Comparison of ENCODE assay signal across 25 cellular contexts in genomic region chr15:83999396-84000120, GRCh38.
DNase-seq lines count a peak whose midpoint lies in the region; ATAC-seq and TF ChIP-seq lines count a peak whose summit lies in the region.
"Had no signal": no experiment of that assay in that cellular context is flagged by ENCODE, and none has a peak within 500 bp of the region (broad histone marks: within the 10 kb centered on the region; RNA-seq: fewer than 3 reads in every experiment).

No MANE protein-coding gene starts in this region.

- no peak overlapping the region for H3K4me3 Mint-ChIP-seq in activated T-helper 1 cell treated with anti-CD3 and anti-CD28 coated beads, Interleukin-12 subunit alpha, Interleukin-12 subunit beta, Interleukin-2, Interleukin-4 antibody, amounts not matched to agents 30 ng/mL and 10 ng/mL and 1 ng/mL, durations not matched to agents 14 hours and 24 hours and 36 hours
- H3K4me3 Mint-ChIP-seq: activated B cell treated with CpG ODN at 0.5 μM for 24 hours; nephron progenitor cell; stimulated activated naive B cell treated with anti-CD40 and anti-IgM and Interleukin-4, amounts not matched to agents 10 μg/mL and 1 μg/mL and 100 μg/mL, for 72 hours had no signal

- H3K27ac ChIP-seq in SJCRH30 (peak overlapping the region; percentile 15; the same call in 1 of the 2 replicates), MM.1S (ENCODE audit: low read length) (no peak overlapping the region)
- H3K27ac ChIP-seq: brain microvascular endothelial cell, C4-2B, colonic mucosa, left lung, testis had no signal

- H3K9ac ChIP-seq in MM.1S (ENCODE audit: low read length), result no peak overlapping the region

- no peaks in the 10 kb centered on the region for H3K27me3 Mint-ChIP-seq in activated T-helper 1 cell treated with anti-CD3 and anti-CD28 coated beads, Interleukin-12 subunit alpha, Interleukin-12 subunit beta, Interleukin-2, Interleukin-4 antibody, amounts not matched to agents 30 ng/mL and 10 ng/mL and 1 ng/mL, durations not matched to agents 14 hours and 24 hours and 36 hours (ENCODE audit: insufficient read depth)
- H3K27me3 Mint-ChIP-seq: stimulated activated naive B cell treated with anti-CD40 and anti-IgM and Interleukin-4, amounts not matched to agents 10 μg/mL and 1 μg/mL and 100 μg/mL, for 72 hours had no signal

- DNase-seq in HCEC 1CT, result peak; percentile 36
- peak; percentile 27 to 64 for DNase-seq in SJCRH30
- DNase-seq in foreskin melanocyte, result peak; percentile 69
- peak; percentile 93 for DNase-seq in renal cortical epithelial cell (ENCODE audit: low read depth)
- DNase-seq in MM.1S, result no peak
- DNase-seq in H4 (ENCODE audit: low spot score), result no peak
- no peak for DNase-seq in activated T-helper 1 cell treated with anti-CD3 and anti-CD28 coated beads, Interleukin-12 subunit alpha, Interleukin-12 subunit beta, Interleukin-2, Interleukin-4 antibody, amounts not matched to agents 30 ng/mL and 10 ng/mL and 1 ng/mL, durations not matched to agents 14 hours and 24 hours and 36 hours (ENCODE audit: low spot score)
- DNase-seq: activated B cell treated with CpG ODN at 0.5 μM for 24 hours; activated CD4-positive, alpha-beta T cell treated with anti-CD3 and anti-CD28 coated beads, Interleukin-2, amount 50 U/mL, for 48 hours; activated CD8-positive, alpha-beta memory T cell treated with anti-CD3 and anti-CD28 coated beads, Interleukin-2, amount 50 U/mL, for 48 hours; brain microvascular endothelial cell; colonic mucosa; head of caudate nucleus; left lung; midbrain; NCI-H524 treated with DMSO at 0.1 percent for 48 hours; nephron progenitor cell; posterior cingulate gyrus; RPMI8226; stimulated activated CD4-positive, alpha-beta T cell treated with anti-CD3 and anti-CD28 coated beads, Interleukin-2, amount 100 ng/mL, for 24 hours; stimulated activated naive B cell treated with anti-CD40 and anti-IgM and Interleukin-4, amounts not matched to agents 10 μg/mL and 1 μg/mL and 100 μg/mL, for 72 hours; testis had no signal

- intact Hi-C loops in activated T-helper 1 cell treated with anti-CD3 and anti-CD28 coated beads, Interleukin-12 subunit alpha, Interleukin-12 subunit beta, Interleukin-2, Interleukin-4 antibody, amounts not matched to agents 30 ng/mL and 10 ng/mL and 1 ng/mL, durations not matched to agents 14 hours and 24 hours and 36 hours (cut with micrococcal nuclease), result no loop called here

- H3K27me3 ChIP-seq in SJCRH30, result no peaks in the 10 kb centered on the region
- H3K27me3 ChIP-seq in MM.1S (replicated peaks; ENCODE audit: insufficient read depth, low read length), result no peaks in the 10 kb centered on the region
- H3K27me3 ChIP-seq: brain microvascular endothelial cell, colonic mucosa, left lung, testis had no signal

- H3K27ac Mint-ChIP-seq in activated T-helper 1 cell treated with anti-CD3 and anti-CD28 coated beads, Interleukin-12 subunit alpha, Interleukin-12 subunit beta, Interleukin-2, Interleukin-4 antibody, amounts not matched to agents 30 ng/mL and 10 ng/mL and 1 ng/mL, durations not matched to agents 14 hours and 24 hours and 36 hours, result no peak overlapping the region
- H3K27ac Mint-ChIP-seq: activated B cell treated with CpG ODN at 0.5 μM for 24 hours; nephron progenitor cell; stimulated activated naive B cell treated with anti-CD40 and anti-IgM and Interleukin-4, amounts not matched to agents 10 μg/mL and 1 μg/mL and 100 μg/mL, for 72 hours had no signal

- no peaks in the 10 kb centered on the region for H3K9me2 ChIP-seq in MM.1S (replicated peaks; ENCODE audit: insufficient read depth, low read length)

- no peaks in the 10 kb centered on the region for H3K79me2 ChIP-seq in MM.1S (ENCODE audit: low read length)

- no peaks in the 10 kb centered on the region for H3K36me3 Mint-ChIP-seq in activated T-helper 1 cell treated with anti-CD3 and anti-CD28 coated beads, Interleukin-12 subunit alpha, Interleukin-12 subunit beta, Interleukin-2, Interleukin-4 antibody, amounts not matched to agents 30 ng/mL and 10 ng/mL and 1 ng/mL, durations not matched to agents 14 hours and 24 hours and 36 hours (ENCODE audit: low read depth)
- H3K36me3 Mint-ChIP-seq: stimulated activated naive B cell treated with anti-CD40 and anti-IgM and Interleukin-4, amounts not matched to agents 10 μg/mL and 1 μg/mL and 100 μg/mL, for 72 hours had no signal

- H3K9me3 ChIP-seq in SJCRH30 (replicated peaks) (0 out of 2 replicates have a peak, but pooled peaks cover 3% of the 10 kb centered on the region), MM.1S (replicated peaks; ENCODE audit: insufficient read depth, low read length) (no peaks in the 10 kb centered on the region)
- H3K9me3 ChIP-seq: colonic mucosa, left lung, testis had no signal

- H3F3A ChIP-seq in MM.1S (ENCODE audit: insufficient read depth, low read length), result no peaks in the 10 kb centered on the region

- peaks cover 16% of the 10 kb centered on the region for H3K4me1 ChIP-seq in SJCRH30
- H3K4me1 ChIP-seq in MM.1S (ENCODE audit: low read length), result no peaks in the 10 kb centered on the region
- H3K4me1 ChIP-seq: colonic mucosa, left lung, testis had no signal

- TF ChIP-seq CTCF in MM.1S (IDR thresholded peaks at IDR 0.05; ENCODE audit: low read length), result no peak

- H3K4me3 ChIP-seq in SJCRH30, result no peak overlapping the region
- no peak overlapping the region for H3K4me3 ChIP-seq in MM.1S (ENCODE audit: low read length)
- H3K4me3 ChIP-seq: colonic mucosa, left lung, testis had no signal

- no peaks in the 10 kb centered on the region for H3K9me3 Mint-ChIP-seq in activated T-helper 1 cell treated with anti-CD3 and anti-CD28 coated beads, Interleukin-12 subunit alpha, Interleukin-12 subunit beta, Interleukin-2, Interleukin-4 antibody, amounts not matched to agents 30 ng/mL and 10 ng/mL and 1 ng/mL, durations not matched to agents 14 hours and 24 hours and 36 hours
- H3K9me3 Mint-ChIP-seq: activated B cell treated with CpG ODN at 0.5 μM for 24 hours, nephron progenitor cell had no signal

- no peak overlapping the region for H3K4me2 ChIP-seq in MM.1S (ENCODE audit: low read depth, low read length)

- no peaks in the 10 kb centered on the region for H3K4me1 Mint-ChIP-seq in activated T-helper 1 cell treated with anti-CD3 and anti-CD28 coated beads, Interleukin-12 subunit alpha, Interleukin-12 subunit beta, Interleukin-2, Interleukin-4 antibody, amounts not matched to agents 30 ng/mL and 10 ng/mL and 1 ng/mL, durations not matched to agents 14 hours and 24 hours and 36 hours (ENCODE audit: low read depth)
- H3K4me1 Mint-ChIP-seq: activated B cell treated with CpG ODN at 0.5 μM for 24 hours; nephron progenitor cell; stimulated activated naive B cell treated with anti-CD40 and anti-IgM and Interleukin-4, amounts not matched to agents 10 μg/mL and 1 μg/mL and 100 μg/mL, for 72 hours had no signal

- no peaks in the 10 kb centered on the region for H4K20me1 ChIP-seq in MM.1S (ENCODE audit: insufficient read depth, low read length)

- H2AFZ ChIP-seq in MM.1S (ENCODE audit: low read length), result no peak overlapping the region

- H3K36me3 ChIP-seq in SJCRH30 (no peaks in the 10 kb centered on the region), MM.1S (replicated peaks; ENCODE audit: insufficient read depth, low read length) (no peaks in the 10 kb centered on the region)
- H3K36me3 ChIP-seq: brain microvascular endothelial cell, colonic mucosa, left lung had no signal

- no peak for ATAC-seq in GM18861 (IDR thresholded peaks at IDR 0.05; ENCODE audit: unreplicated experiment)
- ATAC-seq: HepG2; left lung; stimulated activated naive B cell treated with anti-CD40 and anti-IgM and Interleukin-4, amounts not matched to agents 10 μg/mL and 1 μg/mL and 100 μg/mL, for 72 hours had no signal

Comparison
In these comparisons a context has a peak if more than half of its experiments do, and no peak if none do; other contexts are left out.
1. DNase-seq: peak in HCEC 1CT (single experiment), SJCRH30 (2 of 2), foreskin melanocyte (single experiment) and renal cortical epithelial cell (single experiment); none in MM.1S (single experiment), H4 (single experiment) and activated T-helper 1 cell treated with anti-CD3 and anti-CD28 coated beads, Interleukin-12 subunit alpha, Interleukin-12 subunit beta, Interleukin-2, Interleukin-4 antibody, amounts not matched to agents 30 ng/mL and 10 ng/mL and 1 ng/mL, durations not matched to agents 14 hours and 24 hours and 36 hours (single experiment).